Comparison of ENCODE assay signal across 1 cellular context in genomic region chr10:32331606-32332005, GRCh38.
TF ChIP-seq lines count a peak whose summit lies in the region.

No MANE protein-coding gene starts in this region.

TF ChIP-seq in K562, 482 proteins besides CTCF, POLR2A, EP300 and RAD21 (continued from another document):
- TF ChIP-seq, protein P1, sequence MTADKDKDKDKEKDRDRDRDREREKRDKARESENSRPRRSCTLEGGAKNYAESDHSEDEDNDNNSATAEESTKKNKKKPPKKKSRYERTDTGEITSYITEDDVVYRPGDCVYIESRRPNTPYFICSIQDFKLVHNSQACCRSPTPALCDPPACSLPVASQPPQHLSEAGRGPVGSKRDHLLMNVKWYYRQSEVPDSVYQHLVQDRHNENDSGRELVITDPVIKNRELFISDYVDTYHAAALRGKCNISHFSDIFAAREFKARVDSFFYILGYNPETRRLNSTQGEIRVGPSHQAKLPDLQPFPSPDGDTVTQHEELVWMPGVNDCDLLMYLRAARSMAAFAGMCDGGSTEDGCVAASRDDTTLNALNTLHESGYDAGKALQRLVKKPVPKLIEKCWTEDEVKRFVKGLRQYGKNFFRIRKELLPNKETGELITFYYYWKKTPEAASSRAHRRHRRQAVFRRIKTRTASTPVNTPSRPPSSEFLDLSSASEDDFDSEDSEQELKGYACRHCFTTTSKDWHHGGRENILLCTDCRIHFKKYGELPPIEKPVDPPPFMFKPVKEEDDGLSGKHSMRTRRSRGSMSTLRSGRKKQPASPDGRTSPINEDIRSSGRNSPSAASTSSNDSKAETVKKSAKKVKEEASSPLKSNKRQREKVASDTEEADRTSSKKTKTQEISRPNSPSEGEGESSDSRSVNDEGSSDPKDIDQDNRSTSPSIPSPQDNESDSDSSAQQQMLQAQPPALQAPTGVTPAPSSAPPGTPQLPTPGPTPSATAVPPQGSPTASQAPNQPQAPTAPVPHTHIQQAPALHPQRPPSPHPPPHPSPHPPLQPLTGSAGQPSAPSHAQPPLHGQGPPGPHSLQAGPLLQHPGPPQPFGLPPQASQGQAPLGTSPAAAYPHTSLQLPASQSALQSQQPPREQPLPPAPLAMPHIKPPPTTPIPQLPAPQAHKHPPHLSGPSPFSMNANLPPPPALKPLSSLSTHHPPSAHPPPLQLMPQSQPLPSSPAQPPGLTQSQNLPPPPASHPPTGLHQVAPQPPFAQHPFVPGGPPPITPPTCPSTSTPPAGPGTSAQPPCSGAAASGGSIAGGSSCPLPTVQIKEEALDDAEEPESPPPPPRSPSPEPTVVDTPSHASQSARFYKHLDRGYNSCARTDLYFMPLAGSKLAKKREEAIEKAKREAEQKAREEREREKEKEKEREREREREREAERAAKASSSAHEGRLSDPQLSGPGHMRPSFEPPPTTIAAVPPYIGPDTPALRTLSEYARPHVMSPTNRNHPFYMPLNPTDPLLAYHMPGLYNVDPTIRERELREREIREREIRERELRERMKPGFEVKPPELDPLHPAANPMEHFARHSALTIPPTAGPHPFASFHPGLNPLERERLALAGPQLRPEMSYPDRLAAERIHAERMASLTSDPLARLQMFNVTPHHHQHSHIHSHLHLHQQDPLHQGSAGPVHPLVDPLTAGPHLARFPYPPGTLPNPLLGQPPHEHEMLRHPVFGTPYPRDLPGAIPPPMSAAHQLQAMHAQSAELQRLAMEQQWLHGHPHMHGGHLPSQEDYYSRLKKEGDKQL (CRISPR knock-in tag; IDR thresholded peaks at IDR 0.05; ENCODE audit: borderline replicate concordance), result no peak
- TF ChIP-seq TAF7 (tag; IDR thresholded peaks at IDR 0.05), result no peak
- TF ChIP-seq ZKSCAN8 (CRISPR knock-in tag; IDR thresholded peaks at IDR 0.05), result no peak
- no peak for TF ChIP-seq ARID3A (IDR thresholded peaks at IDR 0.05; ENCODE audit: borderline replicate concordance, low read depth, low read length)
- TF ChIP-seq LARP7 (IDR thresholded peaks at IDR 0.05), result no peak
- no peak for TF ChIP-seq MAX (CRISPR knock-in tag; IDR thresholded peaks at IDR 0.05)
- TF ChIP-seq EGR1 (conservative IDR thresholded peaks at IDR 0.05), result no peak
- TF ChIP-seq ZNF282 (CRISPR knock-in tag; IDR thresholded peaks at IDR 0.05), result no peak
- no peak for TF ChIP-seq HDAC1 (IDR thresholded peaks at IDR 0.05)
- TF ChIP-seq, protein P2, sequence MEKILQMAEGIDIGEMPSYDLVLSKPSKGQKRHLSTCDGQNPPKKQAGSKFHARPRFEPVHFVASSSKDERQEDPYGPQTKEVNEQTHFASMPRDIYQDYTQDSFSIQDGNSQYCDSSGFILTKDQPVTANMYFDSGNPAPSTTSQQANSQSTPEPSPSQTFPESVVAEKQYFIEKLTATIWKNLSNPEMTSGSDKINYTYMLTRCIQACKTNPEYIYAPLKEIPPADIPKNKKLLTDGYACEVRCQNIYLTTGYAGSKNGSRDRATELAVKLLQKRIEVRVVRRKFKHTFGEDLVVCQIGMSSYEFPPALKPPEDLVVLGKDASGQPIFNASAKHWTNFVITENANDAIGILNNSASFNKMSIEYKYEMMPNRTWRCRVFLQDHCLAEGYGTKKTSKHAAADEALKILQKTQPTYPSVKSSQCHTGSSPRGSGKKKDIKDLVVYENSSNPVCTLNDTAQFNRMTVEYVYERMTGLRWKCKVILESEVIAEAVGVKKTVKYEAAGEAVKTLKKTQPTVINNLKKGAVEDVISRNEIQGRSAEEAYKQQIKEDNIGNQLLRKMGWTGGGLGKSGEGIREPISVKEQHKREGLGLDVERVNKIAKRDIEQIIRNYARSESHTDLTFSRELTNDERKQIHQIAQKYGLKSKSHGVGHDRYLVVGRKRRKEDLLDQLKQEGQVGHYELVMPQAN (IDR thresholded peaks at IDR 0.05; ENCODE audit: borderline replicate concordance), result no peak
- no peak for TF ChIP-seq ZNF212 (CRISPR knock-in tag; IDR thresholded peaks at IDR 0.05)
